In genomic region chr15:48373855-48374421, GRCh38 we compare ENCODE assay signal across 13 cellular contexts. TPM values are rescaled to one million over a fixed set of nuclear protein-coding genes. Genes with fewer than 3 reads are reported as not detected.
DNase-seq lines count a peak whose midpoint lies in the region; ATAC-seq and TF ChIP-seq lines count a peak whose summit lies in the region.
"Had no signal": no experiment of that assay in that cellular context is flagged by ENCODE, and none has a peak within 500 bp of the region (broad histone marks: within the 10 kb centered on the region; RNA-seq: fewer than 3 reads in every experiment).

No MANE protein-coding gene starts in this region.

- POLR2A ChIA-PET in PC-3 (lab: Charles Lee; ENCODE audit: unreplicated experiment), result no interaction called here

- no peak overlapping the region for H3K14ac ChIP-seq in neuronal stem cell (ENCODE audit: low read length)

- H3K4me1 ChIP-seq in PC-3 (ENCODE audit: insufficient read depth, low read length) (peaks cover 17% of the 10 kb centered on the region), neuronal stem cell (ENCODE audit: control insufficient read depth in 2 of 2, insufficient read depth in 1 of 2, low read depth in 1 of 2, low read length in 2 of 2) (no peaks in the 10 kb centered on the region)
- H3K4me1 ChIP-seq: spleen had no signal

- H3K9me3 ChIP-seq in PC-3 (ENCODE audit: low read length) (no peaks in the 10 kb centered on the region), neuronal stem cell (replicated peaks in 1 of 2; ENCODE audit: control insufficient read depth in 2 of 2, insufficient read depth in 1 of 2, low read depth in 1 of 2, low read length in 2 of 2) (peaks cover 0 to 2% of the 10 kb centered on the region in 2 donors)
- H3K9me3 ChIP-seq: spleen had no signal

- H3F3A ChIP-seq in PC-3 (ENCODE audit: low read length, unreplicated experiment), result no peaks in the 10 kb centered on the region

- H3K79me1 ChIP-seq in neuronal stem cell (ENCODE audit: low read depth, low read length), result no peaks in the 10 kb centered on the region

- H3K4me2 ChIP-seq in PC-3 (ENCODE audit: low read length), result no peak overlapping the region
- no peak overlapping the region for H3K4me2 ChIP-seq in neuronal stem cell (ENCODE audit: insufficient read depth, low read length, poor library complexity, severe bottlenecking)

- H3K36me3 ChIP-seq in PC-3 (ENCODE audit: low read depth, low read length) (no peaks in the 10 kb centered on the region), neuronal stem cell (replicated peaks in 1 of 2; ENCODE audit: control insufficient read depth in 2 of 2, insufficient read depth in 2 of 2, low read length in 2 of 2) (no peaks in the 10 kb centered on the region)
- H3K36me3 ChIP-seq: spleen had no signal

- DNase-seq in EH (ENCODE audit: low read depth), result peak; percentile 87
- peak; percentile 63 for DNase-seq in PC-3
- DNase-seq in epithelial cell of prostate (ENCODE audit: low read depth, low spot score), result peak; percentile 40
- no peak for DNase-seq in neuronal stem cell (ENCODE audit: low spot score)
- no peak for DNase-seq in CD1c-positive myeloid dendritic cell (ENCODE audit: extremely low spot score)
- no peak for DNase-seq in NCI-H2196 (lab: John Stamatoyannopoulos, UW; ENCODE audit: unreplicated experiment)
- no peak for DNase-seq in activated CD8-positive, alpha-beta memory T cell treated with anti-CD3 and anti-CD28 coated beads, Interleukin-2, amount 50 U/mL, for 48 hours
- no peak for DNase-seq in LoVo (ENCODE audit: low spot score)
- DNase-seq: activated CD8-positive, alpha-beta memory T cell treated with anti-CD3 and anti-CD28 coated beads for 24 hours; anterior cingulate cortex; midbrain; spleen; T-cell had no signal

- H2BK15ac ChIP-seq in neuronal stem cell (ENCODE audit: low read length), result no peak overlapping the region

- no peaks in the 10 kb centered on the region for H3K9me2 ChIP-seq in PC-3 (replicated peaks; ENCODE audit: low read length)

- no peak overlapping the region for H2BK5ac ChIP-seq in neuronal stem cell (ENCODE audit: low read length)

- 0 out of 2 replicates have a peak overlapping the region, but pooled peaks have one; percentile 25 for H3K27ac ChIP-seq in PC-3 (ENCODE audit: low read length)
- no peak overlapping the region for H3K27ac ChIP-seq in epithelial cell of prostate
- no peak overlapping the region for H3K27ac ChIP-seq in neuronal stem cell (replicated peaks; ENCODE audit: low read length)
- H3K27ac ChIP-seq: spleen had no signal

- no peaks in the 10 kb centered on the region for H4K20me1 ChIP-seq in PC-3 (ENCODE audit: low read length)

- BruUV-seq in PC-3 (replicated peaks; lab: Mats Ljungman, UMichigan), result no TSS peak

- no peak overlapping the region for H2BK12ac ChIP-seq in neuronal stem cell (ENCODE audit: low read length)

- H3K18ac ChIP-seq in neuronal stem cell (ENCODE audit: low read length), result no peak overlapping the region

- no peaks in the 10 kb centered on the region for H3K79me2 ChIP-seq in PC-3 (ENCODE audit: low read length)

- TF ChIP-seq CTCF in PC-3 (conservative IDR thresholded peaks at IDR 0.05; ENCODE audit: low read depth, low read length), result no peak

- no peaks in the 10 kb centered on the region for H3K27me3 ChIP-seq in PC-3 (ENCODE audit: low read length)
- peaks cover 0 to 8% (median 0%) of the 10 kb centered on the region in 3 experiments for H3K27me3 ChIP-seq in neuronal stem cell (ENCODE audit: control insufficient read depth in 3 of 3, insufficient read depth in 3 of 3, low read depth in 1 of 3, low read length in 3 of 3)

- no peak overlapping the region for H2BK120ac ChIP-seq in neuronal stem cell (ENCODE audit: low read depth, low read length)

- no peak overlapping the region for H4K91ac ChIP-seq in neuronal stem cell (ENCODE audit: low read depth, low read length, poor library complexity)

- H2AK5ac ChIP-seq in neuronal stem cell (ENCODE audit: low read depth, low read length), result no peak overlapping the region

- peak; percentile 58 for ATAC-seq in PC-3
- ATAC-seq: T-cell had no signal

- no peak overlapping the region for H3K23ac ChIP-seq in neuronal stem cell (ENCODE audit: low read depth, low read length, poor library complexity)

- peak overlapping the region; percentile 52; the same call in 1 of the 2 replicates for H2AFZ ChIP-seq in PC-3 (ENCODE audit: low read length)
- peak overlapping the region; percentile 3 for H2AFZ ChIP-seq in neuronal stem cell (ENCODE audit: low read length)

- H4K8ac ChIP-seq in neuronal stem cell (ENCODE audit: low read depth, low read length), result no peak overlapping the region

- no peak overlapping the region for H3K4ac ChIP-seq in neuronal stem cell (ENCODE audit: low read length)

- CTCF ChIA-PET in PC-3 (lab: Charles Lee), result no interaction called here

- no CpG with 5 or more reads among the region's 10 CpGs for WGBS in neuronal stem cell (ENCODE audit: extremely low coverage in 2 of 2, insufficient read length in 2 of 2, insufficient replicate concordance in 1 of 2), 2 donors

- H3K9ac ChIP-seq in PC-3 (ENCODE audit: low read length) (no peak overlapping the region), neuronal stem cell (ENCODE audit: low read depth, low read length, poor library complexity) (no peak overlapping the region)

- intact Hi-C loops in PC-3 (cut with micrococcal nuclease), result no loop called here

- H3K4me3 ChIP-seq in PC-3 (ENCODE audit: low read length), result no peak overlapping the region
- H3K4me3 ChIP-seq in neuronal stem cell (ENCODE audit: low read length in 2 of 2), result no peak overlapping the region
- H3K4me3 ChIP-seq: spleen had no signal

RNA-seq across cellular contexts. Expression of gene DUT, which starts 42.7 kb away (rescaled TPM):
- total RNA-seq in PC-3 (2014; rRNA removed), result 76.9 and 85.2 TPM in 2 replicates
- 99.8 TPM for polyA plus RNA-seq in neuronal stem cell (2013, experiment 1 of 2)
- polyA plus RNA-seq in neuronal stem cell (2013, experiment 2 of 2), result 114 TPM

Comparison
In these comparisons a context has a peak if more than half of its experiments do, and no peak if none do; other contexts are left out.
1. DNase-seq: peak in EH (single experiment), PC-3 (single experiment) and epithelial cell of prostate (single experiment); none in neuronal stem cell (single experiment), CD1c-positive myeloid dendritic cell (single experiment), NCI-H2196 (single experiment), activated CD8-positive, alpha-beta memory T cell treated with anti-CD3 and anti-CD28 coated beads, Interleukin-2, amount 50 U/mL, for 48 hours (single experiment) and LoVo (single experiment).